ENCODE assay signal across 8 cellular contexts in genomic region chr11:67238894-67239794, GRCh38. TPM values are rescaled to one million over a fixed set of nuclear protein-coding genes. Genes with fewer than 3 reads are reported as not detected.
A peak's percentile ranks its signal among the peaks of the same experiment; 100 is the strongest.
DNase-seq lines count a peak whose midpoint lies in the region; ATAC-seq and TF ChIP-seq lines count a peak whose summit lies in the region.

No MANE protein-coding gene starts in this region.

- CTCF ChIA-PET in AG04449 (lab: Yijun Ruan, JAX) = interaction anchor here (0.8 to 5.6 kb wide), 10 partner anchors 8 to 184 kb away, joined by 3 to 36 read pairs (median 4); no protein-coding TSS in a partner anchor

- H3K4me3 ChIP-seq in AG04449 (ENCODE audit: low read depth, low read length) = peak overlapping the region; percentile 41
- peak overlapping the region; percentile 18 for H3K4me3 ChIP-seq in thymus (ENCODE audit: low read length)

- ATAC-seq in HG03103 (IDR thresholded peaks at IDR 0.05; ENCODE audit: low read depth, unreplicated experiment) = peak; percentile 4
- no peak for ATAC-seq in GM18868 (IDR thresholded peaks at IDR 0.05; ENCODE audit: unreplicated experiment)
- no peak for ATAC-seq in HG03521 (IDR thresholded peaks at IDR 0.05; ENCODE audit: unreplicated experiment)

- WGBS in thymus = 30% methylated on average over 10 of the region's 10 CpGs

- H3K9me3 ChIP-seq in thymus (ENCODE audit: control insufficient read depth) = no peaks in the 10 kb centered on the region

- no peak for TF ChIP-seq CTCF in AG04449 (IDR thresholded peaks at IDR 0.05; ENCODE audit: insufficient read depth, low read length, missing control alignments)

- no peaks in the 10 kb centered on the region for H3K27me3 ChIP-seq in thymus (ENCODE audit: control insufficient read depth, insufficient read depth)

- H3K27ac ChIP-seq in angular gyrus (ENCODE audit: low read depth, low read length) (peak overlapping the region; percentile 32), thymus (ENCODE audit: low read depth) (peak overlapping the region; percentile 92)

- H3K36me3 ChIP-seq in thymus (ENCODE audit: control insufficient read depth, insufficient read depth) = peaks cover 6% of the 10 kb centered on the region

- peaks cover 20% of the 10 kb centered on the region for H3K4me1 ChIP-seq in thymus (ENCODE audit: control insufficient read depth, insufficient read depth, low read length)

- DNase-seq in AG04449 (ENCODE audit: low read depth, low spot score) = no peak
- DNase-seq in kidney tubule cell (ENCODE audit: low spot score) = peak; percentile 53
- no peak for DNase-seq in activated CD4-positive, CD25-positive, alpha-beta regulatory T cell treated with anti-CD3 and anti-CD28 coated beads, Interleukin-2, amount 50 U/mL, for 72 hours

- POLR2A ChIA-PET in AG04449 (lab: Yijun Ruan, JAX) = interaction anchor here (0.6 to 1.5 kb wide), 10 partner anchors 12 to 135 kb away, joined by 3 to 7 read pairs (median 4); partner anchors contain the start of gene KDM2A

RNA-seq across cellular contexts. Expression of gene GRK2, which starts 27.1 kb away (rescaled TPM):
- 158 TPM for polyA plus RNA-seq in thymus

RNA-seq across cellular contexts. Expression of gene ANKRD13D, which starts 50.0 kb away (rescaled TPM):
- 99.1 TPM for polyA plus RNA-seq in thymus
